ENCODE assay signal across 13 cellular contexts in the genomic region with DNA sequence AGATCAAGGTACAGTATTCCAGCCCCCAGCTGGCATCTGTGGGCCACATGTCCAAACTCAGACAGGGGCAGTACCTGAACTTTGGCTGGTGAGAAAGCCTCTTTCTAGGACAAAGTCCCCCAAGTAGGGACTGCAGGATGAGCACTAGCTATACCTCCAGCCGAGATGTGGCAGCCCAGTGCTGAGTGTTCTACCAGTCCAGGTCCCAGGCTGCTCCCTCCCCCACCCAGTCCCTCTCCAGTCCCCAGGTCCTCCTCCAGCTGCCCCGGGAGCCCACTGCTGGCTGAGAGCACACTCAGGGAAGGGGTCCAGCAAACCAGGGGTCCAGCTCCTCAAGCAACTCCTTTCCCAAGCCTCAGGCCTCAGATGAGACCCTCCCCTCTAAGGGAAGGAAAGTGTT. TPM values are rescaled to one million over a fixed set of nuclear protein-coding genes. Genes with fewer than 3 reads are reported as not detected.
A peak's percentile ranks its signal among the peaks of the same experiment; 100 is the strongest.
DNase-seq lines count a peak whose midpoint lies in the region; ATAC-seq and TF ChIP-seq lines count a peak whose summit lies in the region.
"Had no signal": no experiment of that assay in that cellular context is flagged by ENCODE, and none has a peak within 500 bp of the region (broad histone marks: within the 10 kb centered on the region; RNA-seq: fewer than 3 reads in every experiment).

No MANE protein-coding gene starts in this region.

- DNase-seq in activated CD4-positive, alpha-beta T cell treated with anti-CD3 and anti-CD28 coated beads, Interleukin-2, amount 10 ng/mL, durations not matched to agents 24 days and 14 days: no peak
- DNase-seq in activated CD4-positive, alpha-beta T cell treated with anti-CD3 and anti-CD28 coated beads for 1 hour: no peak
- no peak for DNase-seq in OCI-LY7 (ENCODE audit: low spot score)
- DNase-seq in endothelial cell (ENCODE audit: low spot score): no peak
- no peak for DNase-seq in skeletal muscle cell (ENCODE audit: low read depth)
- no peak for DNase-seq in HEK293T (ENCODE audit: extremely low spot score)
- no peak for DNase-seq in esophagus squamous epithelium (lab: John Stamatoyannopoulos, UW)
- DNase-seq: activated gamma-delta T cell treated with Interleukin-2 at 50 U/mL for 16 hours; effector memory CD4-positive, alpha-beta T cell; NCI-H1694; stimulated activated CD4-positive, alpha-beta T cell treated with anti-CD3 and anti-CD28 coated beads, Interleukin-2, amount 100 ng/mL, for 48 hours had no signal

- no peaks in the 10 kb centered on the region; the same call in 1 of the 2 replicates for H4K20me1 ChIP-seq in OCI-LY7 (ENCODE audit: insufficient read depth, low read length)

- no peaks in the 10 kb centered on the region for H3K9me3 Mint-ChIP-seq in activated CD4-positive, alpha-beta T cell treated with anti-CD3 and anti-CD28 coated beads, Interleukin-2, amount 10 ng/mL, durations not matched to agents 24 days and 14 days
- no peaks in the 10 kb centered on the region for H3K9me3 Mint-ChIP-seq in endothelial cell (ENCODE audit: unreplicated experiment)

- no peak for ATAC-seq in HG03025 (IDR thresholded peaks at IDR 0.05; ENCODE audit: low FRiP score, unreplicated experiment)

- no peaks in the 10 kb centered on the region for H3K9me3 ChIP-seq in OCI-LY7 (ENCODE audit: low read length)
- H3K9me3 ChIP-seq in esophagus squamous epithelium: no peaks in the 10 kb centered on the region

- H3K4me1 ChIP-seq in OCI-LY7 (ENCODE audit: insufficient read depth, low read length, poor library complexity, severe bottlenecking) (peaks cover 27% of the 10 kb centered on the region), esophagus squamous epithelium (peaks cover 15 to 35% (median 19%) of the 10 kb centered on the region in 3 donors)

- H3K4me3 Mint-ChIP-seq in activated CD4-positive, alpha-beta T cell treated with anti-CD3 and anti-CD28 coated beads, Interleukin-2, amount 10 ng/mL, durations not matched to agents 24 days and 14 days: peak overlapping the region; percentile 93
- H3K4me3 Mint-ChIP-seq in endothelial cell (ENCODE audit: unreplicated experiment): peak overlapping the region; percentile 93

- H3K4me3 ChIP-seq in OCI-LY7 (ENCODE audit: low read depth, low read length, poor library complexity, severe bottlenecking) (no peak overlapping the region), skeletal muscle cell (ENCODE audit: low read depth, low read length) (peak overlapping the region; percentile 98), esophagus squamous epithelium (no peak overlapping the region)

- no peak for TF ChIP-seq POLR2A in esophagus squamous epithelium (IDR thresholded peaks at IDR 0.05)

- POLR2A ChIA-PET in OCI-LY7 (lab: Charles Lee) (interaction anchor here (1.6 kb wide), 1 partner anchor 12 kb away, joined by 3 read pairs; no protein-coding TSS in a partner anchor), HEK293T (lab: Yijun Ruan, JAX) (interaction anchor here (1.1 to 3.2 kb wide), 9 partner anchors 8 to 374 kb away, joined by 3 to 21 read pairs (median 6); partner anchors contain the start of genes ATRIP, CCDC51, CELSR3 and NCKIPSD)

- peaks cover 21% of the 10 kb centered on the region for H3K36me3 Mint-ChIP-seq in activated CD4-positive, alpha-beta T cell treated with anti-CD3 and anti-CD28 coated beads, Interleukin-2, amount 10 ng/mL, durations not matched to agents 24 days and 14 days (ENCODE audit: low read depth)
- H3K36me3 Mint-ChIP-seq in endothelial cell (ENCODE audit: low read depth, unreplicated experiment): peaks cover 27% of the 10 kb centered on the region

- no peaks in the 10 kb centered on the region for H3K27me3 Mint-ChIP-seq in activated CD4-positive, alpha-beta T cell treated with anti-CD3 and anti-CD28 coated beads, Interleukin-2, amount 10 ng/mL, durations not matched to agents 24 days and 14 days
- peaks cover 15% of the 10 kb centered on the region for H3K27me3 Mint-ChIP-seq in endothelial cell (ENCODE audit: unreplicated experiment)

- no peak overlapping the region for H2AFZ ChIP-seq in OCI-LY7 (ENCODE audit: low read length)

- no peaks in the 10 kb centered on the region for H3K9me2 ChIP-seq in OCI-LY7 (ENCODE audit: insufficient read depth, low read length)

- no peak for TF ChIP-seq CTCF in OCI-LY7 (conservative IDR thresholded peaks at IDR 0.05; ENCODE audit: low read length)
- TF ChIP-seq CTCF in endothelial cell (IDR thresholded peaks at IDR 0.05; ENCODE audit: unreplicated experiment): no peak
- no peak for TF ChIP-seq CTCF in esophagus squamous epithelium (IDR thresholded peaks at IDR 0.05)

- H3K27ac ChIP-seq in OCI-LY7 (ENCODE audit: low read depth, low read length, poor library complexity, severe bottlenecking): no peak overlapping the region
- no peak overlapping the region for H3K27ac ChIP-seq in esophagus squamous epithelium

- intact Hi-C loops in activated CD4-positive, alpha-beta T cell treated with anti-CD3 and anti-CD28 coated beads, Interleukin-2, amount 10 ng/mL, durations not matched to agents 24 days and 14 days (cut with micrococcal nuclease): loop anchor here (10.0 kb wide), 1 partner anchor 329 kb away; the partner anchor contains the start of gene NME6
- intact Hi-C loops in OCI-LY7 (cut with micrococcal nuclease; ENCODE audit: unreplicated experiment) (loop anchor here (2.0 to 10.0 kb wide), 3 partner anchors 75 to 229 kb away; partner anchors contain the start of genes ATRIP, CCDC51 and TMA7), esophagus squamous epithelium (cut with DNase I) (no loop called here)

- H3K27ac Mint-ChIP-seq in activated CD4-positive, alpha-beta T cell treated with anti-CD3 and anti-CD28 coated beads, Interleukin-2, amount 10 ng/mL, durations not matched to agents 24 days and 14 days: no peak overlapping the region
- no peak overlapping the region for H3K27ac Mint-ChIP-seq in endothelial cell (ENCODE audit: unreplicated experiment)

- peak overlapping the region; percentile 82; the same call in 1 of the 2 replicates for H3K4me2 ChIP-seq in OCI-LY7 (ENCODE audit: low read length)

- CTCF ChIA-PET in OCI-LY7 (lab: Charles Lee; ENCODE audit: unreplicated experiment): interaction anchor here (0.8 to 1.3 kb wide), 2 partner anchors 194 to 198 kb away, joined by 3 read pairs; no protein-coding TSS in a partner anchor
- CTCF ChIA-PET in HEK293T (lab: Yijun Ruan, JAX): interaction anchor here (1.5 kb wide), 2 partner anchors 161 to 198 kb away, joined by 4 to 5 read pairs; no protein-coding TSS in a partner anchor

- H3K27me3 ChIP-seq in esophagus squamous epithelium: no peaks in the 10 kb centered on the region

- 100% methylated on average over 1 of the region's 2 CpGs; no CpG with 5 or more reads in 1 of the 2 donors for WGBS in esophagus squamous epithelium, 2 donors

- H3K4me1 Mint-ChIP-seq in activated CD4-positive, alpha-beta T cell treated with anti-CD3 and anti-CD28 coated beads, Interleukin-2, amount 10 ng/mL, durations not matched to agents 24 days and 14 days: peaks cover 19% of the 10 kb centered on the region
- H3K4me1 Mint-ChIP-seq in endothelial cell (ENCODE audit: unreplicated experiment): peaks cover 29% of the 10 kb centered on the region

- H3K36me3 ChIP-seq in OCI-LY7 (ENCODE audit: insufficient read depth, low read length) (no peaks in the 10 kb centered on the region; the same call in 1 of the 2 replicates), esophagus squamous epithelium (peaks cover 0 to 48% (median 0%) of the 10 kb centered on the region in 3 donors)

- BruUV-seq in OCI-LY7 (replicated peaks; lab: Mats Ljungman, UMichigan): no TSS peak

- no peaks in the 10 kb centered on the region for H3K79me2 ChIP-seq in OCI-LY7 (ENCODE audit: insufficient read depth, low read depth, low read length)

TF ChIP-seq in HEK293T, 16 proteins besides CTCF, POLR2A, EP300 and RAD21 (continues in another document):
- no peak for TF ChIP-seq PKNOX1 (IDR thresholded peaks at IDR 0.05)
- TF ChIP-seq NFRKB (IDR thresholded peaks at IDR 0.05): no peak
- no peak for TF ChIP-seq ELF4 (IDR thresholded peaks at IDR 0.05)

RNA-seq across cellular contexts. Expression of gene SLC26A6, which starts 1.5 kb away (rescaled TPM):
- 57.2 and 58.2 TPM in 2 replicates for total RNA-seq in activated CD4-positive, alpha-beta T cell treated with anti-CD3 and anti-CD28 coated beads, Interleukin-2, amount 10 ng/mL, durations not matched to agents 24 days and 14 days
- 28.4 and 42.1 TPM in 2 replicates for total RNA-seq in OCI-LY7 (2014; rRNA removed; shearing (Covaris generic))
- total RNA-seq in OCI-LY7 (2022) (37.2 and 47.3 TPM in 2 replicates), endothelial cell (ENCODE audit: unreplicated experiment) (76.1 TPM), esophagus squamous epithelium (1 to 10 TPM; 7.7 to 9.4 (median 9.0) TPM)

RNA-seq across cellular contexts. Expression of gene TMEM89, which starts 12.2 kb away (rescaled TPM):
- 0.64 and 0.89 TPM in 2 replicates for total RNA-seq in activated CD4-positive, alpha-beta T cell treated with anti-CD3 and anti-CD28 coated beads, Interleukin-2, amount 10 ng/mL, durations not matched to agents 24 days and 14 days
- not detected in 2 replicates for total RNA-seq in OCI-LY7 (2014; rRNA removed; shearing (Covaris generic))
- total RNA-seq in OCI-LY7 (2022) (1.6 TPM in 1 of 2 replicates, not detected in the other), endothelial cell (ENCODE audit: unreplicated experiment) (0.44 TPM), esophagus squamous epithelium (not detected)
- total RNA-seq: A673 had no signal

RNA-seq across cellular contexts. Expression of gene UQCRC1, which starts 24.3 kb away (rescaled TPM):
- 224 and 235 TPM in 2 replicates for total RNA-seq in activated CD4-positive, alpha-beta T cell treated with anti-CD3 and anti-CD28 coated beads, Interleukin-2, amount 10 ng/mL, durations not matched to agents 24 days and 14 days
- total RNA-seq in OCI-LY7 (2014; rRNA removed; shearing (Covaris generic)): 125 and 168 TPM in 2 replicates
- total RNA-seq in OCI-LY7 (2022) (159 and 194 TPM in 2 replicates), endothelial cell (ENCODE audit: unreplicated experiment) (165 TPM), esophagus squamous epithelium (100 to 1,000 TPM; 213 to 471 (median 356) TPM)

RNA-seq across cellular contexts. Expression of gene CELSR3, which starts 28.9 kb away (rescaled TPM):
- 14.5 and 15.2 TPM in 2 replicates for total RNA-seq in activated CD4-positive, alpha-beta T cell treated with anti-CD3 and anti-CD28 coated beads, Interleukin-2, amount 10 ng/mL, durations not matched to agents 24 days and 14 days
- 2.3 and 3.0 TPM in 2 replicates for total RNA-seq in OCI-LY7 (2014; rRNA removed; shearing (Covaris generic))
- total RNA-seq in OCI-LY7 (2022) (8.4 and 9.1 TPM in 2 replicates), endothelial cell (ENCODE audit: unreplicated experiment) (7.6 TPM), esophagus squamous epithelium (under 1 TPM; 0.31 to 0.76 (median 0.45) TPM)

RNA-seq across cellular contexts. Expression of gene COL7A1, which starts 38.6 kb away (rescaled TPM):
- 0.56 and 0.62 TPM in 2 replicates for total RNA-seq in activated CD4-positive, alpha-beta T cell treated with anti-CD3 and anti-CD28 coated beads, Interleukin-2, amount 10 ng/mL, durations not matched to agents 24 days and 14 days
- total RNA-seq in OCI-LY7 (2014; rRNA removed; shearing (Covaris generic)): 4.1 and 7.9 TPM in 2 replicates
- total RNA-seq in OCI-LY7 (2022): 7.0 and 10.8 TPM in 2 replicates
- 5.2 TPM for total RNA-seq in endothelial cell (ENCODE audit: unreplicated experiment)
- total RNA-seq in esophagus squamous epithelium: 100 to 1,000 TPM in 1 of 4 donors, 10 to 100 TPM in 3; 52.8 to 125 (median 69.0) TPM
